Comparison of ENCODE assay signal across 11 cellular contexts in the genomic region with DNA sequence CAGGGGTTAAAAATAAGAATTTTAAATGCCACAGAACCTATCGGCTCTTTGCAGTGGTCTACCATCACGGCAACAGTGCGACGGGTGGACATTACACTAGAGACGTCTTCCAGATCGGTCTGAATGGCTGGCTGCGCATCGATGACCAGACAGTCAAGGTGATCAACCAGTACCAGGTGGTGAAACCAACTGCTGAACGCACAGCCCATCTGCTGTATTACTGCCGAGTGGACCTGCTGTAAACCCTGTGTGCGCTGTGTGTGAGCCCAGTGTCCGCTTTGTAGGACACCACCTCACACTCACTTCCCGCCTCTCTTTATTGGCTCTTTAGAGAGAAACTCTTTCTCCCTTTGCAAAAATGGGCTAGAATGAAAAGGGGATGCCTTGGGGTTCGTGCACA. TPM values are rescaled to one million over a fixed set of nuclear protein-coding genes. Genes with fewer than 3 reads are reported as not detected.
DNase-seq lines count a peak whose midpoint lies in the region; ATAC-seq and TF ChIP-seq lines count a peak whose summit lies in the region.
"Not testable (repeated sequence)": the region's sequence is repeated elsewhere in the genome, so short reads cannot be mapped to it uniquely, and the experiment has no call there.
"Had no signal": no experiment of that assay in that cellular context is flagged by ENCODE, and none has a peak within 500 bp of the region (broad histone marks: within the 10 kb centered on the region; RNA-seq: fewer than 3 reads in every experiment).

No MANE protein-coding gene starts in this region.

- H3K79me2 ChIP-seq in PC-3 (ENCODE audit: low read length): not testable (repeated sequence)

- H2AFZ ChIP-seq in PC-3 (ENCODE audit: low read length): not testable (repeated sequence)

- TF ChIP-seq CTCF in PC-3 (conservative IDR thresholded peaks at IDR 0.05; ENCODE audit: low read depth, low read length); chondrocyte (IDR thresholded peaks at IDR 0.05); esophagus muscularis mucosa (IDR thresholded peaks at IDR 0.05); lower lobe of right lung (IDR thresholded peaks at IDR 0.05); mucosa of descending colon (IDR thresholded peaks at IDR 0.05): not testable (repeated sequence)

- not testable (repeated sequence) for ATAC-seq in PC-3
- peak; percentile 30 to 31 for ATAC-seq in lower lobe of right lung
- peak; percentile 15 for ATAC-seq in mucosa of descending colon
- ATAC-seq in stimulated activated naive CD8-positive, alpha-beta T cell treated with anti-CD3 and anti-CD28 coated beads, Interleukin-15, amount 100 ng/mL, for 72 hours: peak; percentile 26

- not testable (repeated sequence) for H3K4me1 Mint-ChIP-seq in chondrocyte (ENCODE audit: low read depth); stimulated activated naive CD8-positive, alpha-beta T cell treated with anti-CD3 and anti-CD28 coated beads, Interleukin-15, amount 100 ng/mL, for 72 hours

- intact Hi-C loops in PC-3 (cut with micrococcal nuclease); esophagus muscularis mucosa (cut with DNase I); lower lobe of right lung (cut with DNase I); mucosa of descending colon (cut with DNase I, micrococcal nuclease): not testable (repeated sequence)

- H3K4me2 ChIP-seq in PC-3 (ENCODE audit: low read length): not testable (repeated sequence)

- not testable (repeated sequence) for H3K9me3 ChIP-seq in PC-3 (ENCODE audit: low read length); esophagus muscularis mucosa; lower lobe of right lung
- H3K9me3 ChIP-seq in mucosa of descending colon: peaks cover 17% of the 10 kb centered on the region

- not testable (repeated sequence) for H3K27ac ChIP-seq in PC-3 (ENCODE audit: low read length); esophagus muscularis mucosa (replicated peaks in 1 of 4); lower lobe of right lung

- not testable (repeated sequence) for H4K20me1 ChIP-seq in PC-3 (ENCODE audit: low read length)

- TF ChIP-seq EP300 in esophagus muscularis mucosa (IDR thresholded peaks at IDR 0.05): not testable (repeated sequence)

- TF ChIP-seq POLR2A in esophagus muscularis mucosa (IDR thresholded peaks at IDR 0.05; ENCODE audit: low read depth): not testable (repeated sequence)

- CTCF ChIA-PET in PC-3 (lab: Charles Lee): not testable (repeated sequence)

- H3K4me1 ChIP-seq in PC-3 (ENCODE audit: insufficient read depth, low read length); esophagus muscularis mucosa; lower lobe of right lung; mucosa of descending colon (ENCODE audit: low read depth): not testable (repeated sequence)

- H3K4me3 ChIP-seq in PC-3 (ENCODE audit: low read length); esophagus muscularis mucosa; lower lobe of right lung; mucosa of descending colon: not testable (repeated sequence)

- DNase-seq in PC-3 (peak; percentile 1), chondrocyte (ENCODE audit: low spot score) (peak; percentile 82), esophagus muscularis mucosa (ENCODE audit: extremely low spot score) (peak; percentile 88)
- DNase-seq in lower lobe of right lung; mucosa of descending colon; stimulated activated naive CD8-positive, alpha-beta T cell treated with anti-CD3 and anti-CD28 coated beads, Interleukin-15, amount 100 ng/mL, for 72 hours: not testable (repeated sequence)

- not testable (repeated sequence) for H3F3A ChIP-seq in PC-3 (ENCODE audit: low read length, unreplicated experiment)

- BruUV-seq in PC-3 (replicated peaks; lab: Mats Ljungman, UMichigan): not testable (repeated sequence)

- POLR2A ChIA-PET in PC-3 (lab: Charles Lee; ENCODE audit: unreplicated experiment): not testable (repeated sequence)

- H3K36me3 Mint-ChIP-seq in chondrocyte (ENCODE audit: low read depth): not testable (repeated sequence)

- not testable (repeated sequence) for H3K9ac ChIP-seq in PC-3 (ENCODE audit: low read length)

- WGBS in esophagus muscularis mucosa: 84% methylated on average over 14 of the region's 14 CpGs

- not testable (repeated sequence) for H3K4me3 Mint-ChIP-seq in chondrocyte (ENCODE audit: unreplicated experiment); stimulated activated naive CD8-positive, alpha-beta T cell treated with anti-CD3 and anti-CD28 coated beads, Interleukin-15, amount 100 ng/mL, for 72 hours

- not testable (repeated sequence) for H3K36me3 ChIP-seq in PC-3 (ENCODE audit: low read depth, low read length); esophagus muscularis mucosa; lower lobe of right lung; mucosa of descending colon (ENCODE audit: low read depth)

- H3K27me3 ChIP-seq in PC-3 (ENCODE audit: low read length): peaks cover 18% of the 10 kb centered on the region
- not testable (repeated sequence) for H3K27me3 ChIP-seq in esophagus muscularis mucosa; lower lobe of right lung (ENCODE audit: low read depth)

- H3K9me3 Mint-ChIP-seq in chondrocyte (ENCODE audit: low read depth): peaks cover 35% of the 10 kb centered on the region
- H3K9me3 Mint-ChIP-seq in stimulated activated naive CD8-positive, alpha-beta T cell treated with anti-CD3 and anti-CD28 coated beads, Interleukin-15, amount 100 ng/mL, for 72 hours: not testable (repeated sequence)

- not testable (repeated sequence) for H3K27me3 Mint-ChIP-seq in chondrocyte (ENCODE audit: low read depth); stimulated activated naive CD8-positive, alpha-beta T cell treated with anti-CD3 and anti-CD28 coated beads, Interleukin-15, amount 100 ng/mL, for 72 hours

- not testable (repeated sequence) for H3K27ac Mint-ChIP-seq in chondrocyte (ENCODE audit: unreplicated experiment); stimulated activated naive CD8-positive, alpha-beta T cell treated with anti-CD3 and anti-CD28 coated beads, Interleukin-15, amount 100 ng/mL, for 72 hours

- not testable (repeated sequence) for H3K9me2 ChIP-seq in PC-3 (replicated peaks; ENCODE audit: low read length)

RNA-seq across cellular contexts. Expression of a gene that starts 33.8 kb away (rescaled TPM):
- total RNA-seq in PC-3 (2014; rRNA removed): not detected in 2 replicates
- not detected in 3 replicates for total RNA-seq in chondrocyte
- not detected for total RNA-seq in esophagus muscularis mucosa
- total RNA-seq in lower lobe of right lung: not detected
- total RNA-seq in mucosa of descending colon: not detected
- total RNA-seq: B cell; Caco-2; CD4-positive, CD25-positive, alpha-beta regulatory T cell; CD8-positive, alpha-beta T cell; HFFc6 had no signal
